ENCODE assay signal across 8 cellular contexts in genomic region chr17:50721194-50722010, GRCh38. TPM values are rescaled to one million over a fixed set of nuclear protein-coding genes. Genes with fewer than 3 reads are reported as not detected.
DNase-seq lines count a peak whose midpoint lies in the region; ATAC-seq and TF ChIP-seq lines count a peak whose summit lies in the region.

No MANE protein-coding gene starts in this region.

- TF ChIP-seq CTCF in chondrocyte (IDR thresholded peaks at IDR 0.05) (no peak), natural killer cell (IDR thresholded peaks at IDR 0.05) (no peak)

- peak overlapping the region; percentile 94 for H3K4me3 Mint-ChIP-seq in chondrocyte (ENCODE audit: unreplicated experiment)
- H3K4me3 Mint-ChIP-seq in natural killer cell, result peak overlapping the region; percentile 99

- intact Hi-C loops in natural killer cell (cut with micrococcal nuclease), result no loop called here

- H3K9me3 Mint-ChIP-seq in chondrocyte (ENCODE audit: low read depth) (no peaks in the 10 kb centered on the region), natural killer cell (no peaks in the 10 kb centered on the region)

- H3K27ac Mint-ChIP-seq in chondrocyte (ENCODE audit: unreplicated experiment) (peak overlapping the region; percentile 60), natural killer cell (peak overlapping the region; percentile 95 to 98)

- ATAC-seq in natural killer cell, result no peak

- H3K4me1 Mint-ChIP-seq in chondrocyte (ENCODE audit: low read depth), result peaks cover 42% of the 10 kb centered on the region
- peaks cover 39 to 40% of the 10 kb centered on the region in 2 donors for H3K4me1 Mint-ChIP-seq in natural killer cell

- H3K4me3 ChIP-seq in GM08714 (ENCODE audit: low read length), result peak overlapping the region; percentile 100; the same call in 1 of the 2 replicates

- DNase-seq in NCI-H748 (lab: John Stamatoyannopoulos, UW; ENCODE audit: unreplicated experiment) (peak; percentile 7), chondrocyte (ENCODE audit: low spot score) (no peak), natural killer cell (no peak), anterior cingulate cortex (lab: John Stamatoyannopoulos, UW) (no peak), kidney glomerular epithelial cell (lab: John Stamatoyannopoulos, UW) (no peak), SK-N-DZ (ENCODE audit: low spot score) (no peak)
- DNase-seq in activated CD8-positive, alpha-beta memory T cell treated with anti-CD3 and anti-CD28 coated beads, Interleukin-2, amount 50 U/mL, for 4 hours, result no peak

- H3K27me3 Mint-ChIP-seq in chondrocyte (ENCODE audit: low read depth) (no peaks in the 10 kb centered on the region), natural killer cell (ENCODE audit: low read depth in 2 of 2) (no peaks in the 10 kb centered on the region)

- no peaks in the 10 kb centered on the region for H3K36me3 Mint-ChIP-seq in chondrocyte (ENCODE audit: low read depth)
- H3K36me3 Mint-ChIP-seq in natural killer cell, result no peaks in the 10 kb centered on the region

RNA-seq across cellular contexts. Expression of gene LUC7L3, which starts 2.0 kb away (rescaled TPM):
- total RNA-seq in chondrocyte, result 71.5 to 99.0 TPM (median 73.9 TPM) in 3 replicates
- total RNA-seq in natural killer cell, result 100 to 1,000 TPM; 152 to 213 (median 196) TPM
- 165 and 184 TPM in 2 replicates for polyA plus RNA-seq in SK-N-DZ (2014; cell fraction: cytosol; rRNA removed)
- 1,147 and 2,499 TPM in 2 replicates for polyA plus RNA-seq in SK-N-DZ (2014; cell fraction: nucleus; rRNA removed)

RNA-seq across cellular contexts. Expression of gene ANKRD40, which starts 13.7 kb away (rescaled TPM):
- 34.6 to 39.4 TPM (median 36.1 TPM) in 3 replicates for total RNA-seq in chondrocyte
- 10 to 100 TPM; 22.1 to 32.0 (median 30.8) TPM for total RNA-seq in natural killer cell
- 40.5 and 44.8 TPM in 2 replicates for polyA plus RNA-seq in SK-N-DZ (2014; cell fraction: cytosol; rRNA removed)
- 17.1 and 19.5 TPM in 2 replicates for polyA plus RNA-seq in SK-N-DZ (2014; cell fraction: nucleus; rRNA removed)

RNA-seq across cellular contexts. Expression of gene ANKRD40CL, which starts 45.9 kb away (rescaled TPM):
- total RNA-seq in chondrocyte (not detected in 3 replicates), natural killer cell (not detected)
- not detected in 2 replicates for polyA plus RNA-seq in SK-N-DZ (2014; cell fraction: cytosol; rRNA removed)
- polyA plus RNA-seq in SK-N-DZ (2014; cell fraction: nucleus; rRNA removed), result not detected in 2 replicates
